1 cellular context compared by ENCODE assay signal in genomic region chr9:68703672-68704071, GRCh38.
TF ChIP-seq lines count a peak whose summit lies in the region.

No MANE protein-coding gene starts in this region.

TF ChIP-seq in H1, 55 proteins besides CTCF, POLR2A, EP300 and RAD21 (continued from another document):
- TF ChIP-seq PHF8 (conservative IDR thresholded peaks at IDR 0.05; ENCODE audit: low read depth, low read length), result no peak
- TF ChIP-seq CREB1 (IDR thresholded peaks at IDR 0.05), result no peak
- no peak for TF ChIP-seq KDM1A (IDR thresholded peaks at IDR 0.05; ENCODE audit: borderline replicate concordance, low read length)
- TF ChIP-seq ZNF274 (IDR thresholded peaks at IDR 0.05; ENCODE audit: borderline replicate concordance, extremely low read depth, low read length), result no peak
- no peak for TF ChIP-seq POU5F1 (IDR thresholded peaks at IDR 0.05; ENCODE audit: low read depth, low read length)
- no peak for TF ChIP-seq CEBPB (IDR thresholded peaks at IDR 0.05; ENCODE audit: low read depth, low read length)
- TF ChIP-seq POLR2AphosphoS5 (IDR thresholded peaks at IDR 0.05; ENCODE audit: low read depth, low read length), result no peak
TF ChIP-seq in H1: peak in this region for 0.
